Comparison of ENCODE assay signal across 8 cellular contexts in genomic region chr2:134668821-134669220, GRCh38. TPM values are rescaled to one million over a fixed set of nuclear protein-coding genes. Genes with fewer than 3 reads are reported as not detected.
DNase-seq lines count a peak whose midpoint lies in the region; ATAC-seq and TF ChIP-seq lines count a peak whose summit lies in the region.

No MANE protein-coding gene starts in this region.

- TF ChIP-seq CTCF in coronary artery (IDR thresholded peaks at IDR 0.05) (no peak), nephron progenitor cell (IDR thresholded peaks at IDR 0.05) (no peak)

- H3K36me3 Mint-ChIP-seq in nephron progenitor cell (ENCODE audit: low read depth), result no peaks in the 10 kb centered on the region

- H3K9me3 Mint-ChIP-seq in nephron progenitor cell, result peaks cover 7% of the 10 kb centered on the region

- no peak overlapping the region for H3K27ac Mint-ChIP-seq in nephron progenitor cell

- DNase-seq in activated CD4-positive, alpha-beta T cell treated with anti-CD3 and anti-CD28 coated beads, Interleukin-2, amount 50 U/mL, for 1 hour, result peak; percentile 76
- DNase-seq in coronary artery (ENCODE audit: low spot score), result peak; percentile 54
- peak; percentile 77 for DNase-seq in stimulated activated CD8-positive, alpha-beta memory T cell treated with anti-CD3 and anti-CD28 coated beads, Interleukin-4, amount 100 ng/mL, for 48 hours
- no peak for DNase-seq in NAMALWA (ENCODE audit: low spot score)
- no peak for DNase-seq in SK-N-DZ (ENCODE audit: low spot score)
- DNase-seq in OCI-M1 (lab: John Stamatoyannopoulos, UW), result no peak
- no peak for DNase-seq in nephron progenitor cell

- no peak overlapping the region for H3K27ac ChIP-seq in coronary artery

- H3K27me3 Mint-ChIP-seq in nephron progenitor cell (ENCODE audit: low read depth, poor library complexity), result peaks cover 21% of the 10 kb centered on the region

- H3K4me3 ChIP-seq in coronary artery, result no peak overlapping the region

- H3K4me1 Mint-ChIP-seq in nephron progenitor cell, result peaks cover 17% of the 10 kb centered on the region

- H3K4me3 Mint-ChIP-seq in nephron progenitor cell, result no peak overlapping the region

- ATAC-seq in HG02759 (IDR thresholded peaks at IDR 0.05; ENCODE audit: unreplicated experiment), result peak; percentile 75

RNA-seq across cellular contexts. Expression of gene TMEM163, which starts 50.0 kb away (rescaled TPM):
- polyA plus RNA-seq in SK-N-DZ (2014; cell fraction: cytosol; rRNA removed), result 9.7 and 13.9 TPM in 2 replicates
- polyA plus RNA-seq in SK-N-DZ (2014; cell fraction: nucleus; rRNA removed), result 8.8 and 9.9 TPM in 2 replicates

Comparison
In these comparisons a context has a peak if more than half of its experiments do, and no peak if none do; other contexts are left out.
1. DNase-seq: peak in activated CD4-positive, alpha-beta T cell treated with anti-CD3 and anti-CD28 coated beads, Interleukin-2, amount 50 U/mL, for 1 hour (single experiment), coronary artery (single experiment) and stimulated activated CD8-positive, alpha-beta memory T cell treated with anti-CD3 and anti-CD28 coated beads, Interleukin-4, amount 100 ng/mL, for 48 hours (single experiment); none in NAMALWA (single experiment), SK-N-DZ (single experiment), OCI-M1 (single experiment) and nephron progenitor cell (single experiment).